ENCODE assay signal across 1 cellular context in genomic region chr4:183096276-183096965, GRCh38.
TF ChIP-seq lines count a peak whose summit lies in the region.

No MANE protein-coding gene starts in this region.

TF ChIP-seq in GM23338, 12 proteins besides CTCF, POLR2A, EP300 and RAD21 (continued from another document):
- TF ChIP-seq EZH2phosphoT487 (IDR thresholded peaks at IDR 0.05; ENCODE audit: unreplicated experiment) (no peak), ZNF462 (CRISPR knock-in tag; IDR thresholded peaks at IDR 0.05) (no peak), CREB1 (CRISPR knock-in tag; IDR thresholded peaks at IDR 0.05; ENCODE audit: low read depth) (no peak), EZH2 (IDR thresholded peaks at IDR 0.05; ENCODE audit: low read depth, unreplicated experiment) (no peak), NANOG (IDR thresholded peaks at IDR 0.05; ENCODE audit: borderline replicate concordance) (no peak), JUNB (IDR thresholded peaks at IDR 0.05; ENCODE audit: unreplicated experiment) (no peak), STAT1 (IDR thresholded peaks at IDR 0.05; ENCODE audit: unreplicated experiment) (no peak), ZNF331 (CRISPR knock-in tag; IDR thresholded peaks at IDR 0.05; ENCODE audit: low read depth) (no peak), ZNF114 (CRISPR knock-in tag; IDR thresholded peaks at IDR 0.05) (no peak), POLR2AphosphoS5 (IDR thresholded peaks at IDR 0.05; ENCODE audit: low read depth) (no peak)
